In genomic region chr1:227777156-227777555, GRCh38 we compare ENCODE assay signal across 25 cellular contexts. TPM values are rescaled to one million over a fixed set of nuclear protein-coding genes. Genes with fewer than 3 reads are reported as not detected.
DNase-seq lines count a peak whose midpoint lies in the region; ATAC-seq and TF ChIP-seq lines count a peak whose summit lies in the region.
"Had no signal": no experiment of that assay in that cellular context is flagged by ENCODE, and none has a peak within 500 bp of the region (broad histone marks: within the 10 kb centered on the region; RNA-seq: fewer than 3 reads in every experiment).

No MANE protein-coding gene starts in this region.

- no peak overlapping the region for H3K4ac ChIP-seq in mesenchymal stem cell (ENCODE audit: low read depth in 1 of 2, low read length in 2 of 2)

- peaks cover 4% of the 10 kb centered on the region for H3K36me3 Mint-ChIP-seq in HFFc6 (ENCODE audit: low read depth)
- H3K36me3 Mint-ChIP-seq in activated CD4-positive, alpha-beta T cell treated with anti-CD3 and anti-CD28 coated beads, Interleukin-2, amount 10 ng/mL, durations not matched to agents 7 days and 5 days (ENCODE audit: low read depth) = peaks cover 20% of the 10 kb centered on the region

- intact Hi-C loops in posterior vena cava (cut with DNase I) (no loop called here), lower lobe of right lung (cut with DNase I) (no loop called here)

- H3K27me3 ChIP-seq in SJCRH30 (no peaks in the 10 kb centered on the region), mesenchymal stem cell (ENCODE audit: control insufficient read depth in 1 of 2, insufficient read depth in 1 of 2, low read length in 2 of 2) (no peaks in the 10 kb centered on the region), lower lobe of right lung (ENCODE audit: low read depth) (no peaks in the 10 kb centered on the region)
- H3K27me3 ChIP-seq: BLaER1 had no signal

- H4K91ac ChIP-seq in mesenchymal stem cell (ENCODE audit: low read length) = no peak overlapping the region

- no peaks in the 10 kb centered on the region for H3K9me3 ChIP-seq in SJCRH30 (replicated peaks)
- no peaks in the 10 kb centered on the region for H3K9me3 ChIP-seq in mesenchymal stem cell (ENCODE audit: control insufficient read depth, low read length)
- H3K9me3 ChIP-seq in lower lobe of right lung = no peaks in the 10 kb centered on the region
- H3K9me3 ChIP-seq: BLaER1, Caco-2, HAP-1 had no signal

- DNase-seq in HFFc6 = no peak
- DNase-seq in SJCRH30 = no peak
- no peak for DNase-seq in mesenchymal stem cell
- DNase-seq in posterior vena cava (ENCODE audit: low spot score) = peak; percentile 58
- no peak for DNase-seq in lower lobe of right lung
- DNase-seq in activated CD4-positive, alpha-beta T cell treated with anti-CD3 and anti-CD28 coated beads, Interleukin-2, amount 10 ng/mL, durations not matched to agents 7 days and 5 days = no peak
- DNase-seq: Caco-2; CD4-positive, alpha-beta memory T cell; DMS 273 treated with DMSO at 0.1 percent for 48 hours; NCI-H1105; NCI-H146; NCI-H2029; NCI-H2227 treated with DMSO at 0.1 percent for 48 hours; NCI-H510A treated with DMSO at 0.1 percent for 48 hours; NCI-H748 treated with DMSO at 0.1 percent for 48 hours had no signal

- no peak overlapping the region for H2BK15ac ChIP-seq in mesenchymal stem cell (ENCODE audit: low read depth, poor library complexity, severe bottlenecking)

- no peak overlapping the region for H3K9ac ChIP-seq in mesenchymal stem cell (ENCODE audit: low read length)
- H3K9ac ChIP-seq: BLaER1, KMS-11 had no signal

- peaks cover 24% of the 10 kb centered on the region for H3K79me1 ChIP-seq in mesenchymal stem cell (replicated peaks; ENCODE audit: low read length, poor library complexity, severe bottlenecking)

- peak overlapping the region; percentile 46; the same call in 1 of the 2 replicates for H3K27ac Mint-ChIP-seq in HFFc6
- no peak overlapping the region for H3K27ac Mint-ChIP-seq in activated CD4-positive, alpha-beta T cell treated with anti-CD3 and anti-CD28 coated beads, Interleukin-2, amount 10 ng/mL, durations not matched to agents 7 days and 5 days
- H3K27ac Mint-ChIP-seq: GM23338 had no signal

- WGBS in mesenchymal stem cell = 94% methylated on average over 8 of the region's 11 CpGs

- no peak overlapping the region for H3K18ac ChIP-seq in mesenchymal stem cell (ENCODE audit: low read depth in 1 of 2, low read length in 2 of 2)

- H3K23ac ChIP-seq in mesenchymal stem cell (ENCODE audit: low read length in 2 of 2) = no peak overlapping the region

- H3K36me3 ChIP-seq in SJCRH30 (no peaks in the 10 kb centered on the region), mesenchymal stem cell (ENCODE audit: control insufficient read depth in 1 of 2, insufficient read depth in 2 of 2, low read depth in 1 of 2, low read length in 2 of 2) (peaks cover 19 to 41% of the 10 kb centered on the region in 2 experiments), lower lobe of right lung (peaks cover 34% of the 10 kb centered on the region)
- H3K36me3 ChIP-seq: HAP-1 had no signal

- H3K4me3 ChIP-seq in SJCRH30 (no peak overlapping the region), mesenchymal stem cell (ENCODE audit: insufficient read depth in 1 of 2, low read depth in 1 of 2, low read length in 2 of 2) (no peak overlapping the region), lower lobe of right lung (no peak overlapping the region)
- H3K4me3 ChIP-seq: BLaER1, GM23338, HAP-1 had no signal

- H2BK120ac ChIP-seq in mesenchymal stem cell (ENCODE audit: low read depth, low read length) = no peak overlapping the region

- H2BK12ac ChIP-seq in mesenchymal stem cell (ENCODE audit: low read length in 2 of 2) = peak overlapping the region in 1 of 2 experiments; percentile 31

- H3K27me3 Mint-ChIP-seq in HFFc6 (ENCODE audit: insufficient read depth) = no peaks in the 10 kb centered on the region
- H3K27me3 Mint-ChIP-seq in activated CD4-positive, alpha-beta T cell treated with anti-CD3 and anti-CD28 coated beads, Interleukin-2, amount 10 ng/mL, durations not matched to agents 7 days and 5 days = no peaks in the 10 kb centered on the region
- H3K27me3 Mint-ChIP-seq: CD4-positive, alpha-beta memory T cell had no signal

- no peak overlapping the region for H3K4me3 Mint-ChIP-seq in HFFc6
- no peak overlapping the region for H3K4me3 Mint-ChIP-seq in activated CD4-positive, alpha-beta T cell treated with anti-CD3 and anti-CD28 coated beads, Interleukin-2, amount 10 ng/mL, durations not matched to agents 7 days and 5 days
- H3K4me3 Mint-ChIP-seq: CD4-positive, alpha-beta memory T cell; GM23338 had no signal

- H3K14ac ChIP-seq in mesenchymal stem cell (ENCODE audit: low read length in 2 of 2) = no peak overlapping the region

- no peak overlapping the region for H2AFZ ChIP-seq in mesenchymal stem cell (ENCODE audit: low read depth, low read length)
- H2AFZ ChIP-seq: GM23338 had no signal

- CTCF ChIA-PET in activated CD4-positive, alpha-beta T cell treated with anti-CD3 and anti-CD28 coated beads, Interleukin-2, amount 10 ng/mL, durations not matched to agents 7 days and 5 days (lab: Charles Lee) = interaction anchor here (0.6 kb wide), 1 partner anchor 200 kb away, joined by 3 read pairs; no protein-coding TSS in a partner anchor

- no peak for ATAC-seq in HG03521 (IDR thresholded peaks at IDR 0.05; ENCODE audit: unreplicated experiment)
- no peak for ATAC-seq in GM18861 (IDR thresholded peaks at IDR 0.05; ENCODE audit: unreplicated experiment)
- ATAC-seq in lower lobe of right lung = no peak
- ATAC-seq: GM23338, Right ventricle myocardium inferior had no signal

- H3K27ac ChIP-seq in SJCRH30 (peak overlapping the region; percentile 81), mesenchymal stem cell (ENCODE audit: low read length, poor library complexity, severe bottlenecking) (no peak overlapping the region), lower lobe of right lung (no peak overlapping the region)
- H3K27ac ChIP-seq: BLaER1, KMS-11 had no signal

- H3K9me3 Mint-ChIP-seq in HFFc6 = no peaks in the 10 kb centered on the region
- no peaks in the 10 kb centered on the region for H3K9me3 Mint-ChIP-seq in activated CD4-positive, alpha-beta T cell treated with anti-CD3 and anti-CD28 coated beads, Interleukin-2, amount 10 ng/mL, durations not matched to agents 7 days and 5 days
- H3K9me3 Mint-ChIP-seq: CD4-positive, alpha-beta memory T cell; GM23338 had no signal

- no peak overlapping the region for H3K4me2 ChIP-seq in mesenchymal stem cell (ENCODE audit: low read length, poor library complexity, severe bottlenecking)
- H3K4me2 ChIP-seq: BLaER1, GM23338, KMS-11 had no signal

- no peak overlapping the region for H2BK5ac ChIP-seq in mesenchymal stem cell (ENCODE audit: low read depth, low read length, poor library complexity, severe bottlenecking)

- POLR2A ChIA-PET in activated CD4-positive, alpha-beta T cell treated with anti-CD3 and anti-CD28 coated beads, Interleukin-2, amount 10 ng/mL, durations not matched to agents 7 days and 5 days (lab: Charles Lee) = no interaction called here

- no peak overlapping the region for H4K8ac ChIP-seq in mesenchymal stem cell (ENCODE audit: low read length)

- peaks cover 62% of the 10 kb centered on the region for H3K4me1 Mint-ChIP-seq in HFFc6 (ENCODE audit: low read depth)
- peaks cover 32% of the 10 kb centered on the region for H3K4me1 Mint-ChIP-seq in activated CD4-positive, alpha-beta T cell treated with anti-CD3 and anti-CD28 coated beads, Interleukin-2, amount 10 ng/mL, durations not matched to agents 7 days and 5 days
- H3K4me1 Mint-ChIP-seq: GM23338 had no signal

- TF ChIP-seq CTCF in HFFc6 (IDR thresholded peaks at IDR 0.05) = no peak
- no peak for TF ChIP-seq CTCF in lower lobe of right lung (IDR thresholded peaks at IDR 0.05)

- H2AK5ac ChIP-seq in mesenchymal stem cell (ENCODE audit: low read length, severe bottlenecking) = peak overlapping the region; percentile 73

- H3K4me1 ChIP-seq in SJCRH30 (peaks cover 36% of the 10 kb centered on the region), mesenchymal stem cell (ENCODE audit: control insufficient read depth, insufficient read depth, low read depth, low read length) (peaks cover 54% of the 10 kb centered on the region), lower lobe of right lung (no peaks in the 10 kb centered on the region)
- H3K4me1 ChIP-seq: Caco-2, HAP-1 had no signal

RNA-seq across cellular contexts. Expression of gene PRSS38, which starts 38.3 kb away (rescaled TPM):
- not detected for total RNA-seq in HFFc6 (2021; fragmentation: NEBNext Ultra II Directional; extraction: Animal tissue kit (Norgen Biotek cat#: 25700))
- total RNA-seq in SJCRH30 (2014; rRNA removed; shearing (Covaris generic)) = not detected in 2 replicates
- polyA plus RNA-seq in mesenchymal stem cell (2013, experiment 1 of 2) = not detected
- polyA plus RNA-seq in mesenchymal stem cell (2013, experiment 2 of 2) = not detected
- total RNA-seq in posterior vena cava (not detected), lower lobe of right lung (not detected)
- total RNA-seq in activated CD4-positive, alpha-beta T cell treated with anti-CD3 and anti-CD28 coated beads, Interleukin-2, amount 10 ng/mL, durations not matched to agents 7 days and 5 days = not detected
- total RNA-seq: Caco-2; CD4-positive, alpha-beta memory T cell; G401; GM23338; OCI-LY7; Right ventricle myocardium inferior; SK-MEL-5 had no signal
- polyA plus RNA-seq: CD4-positive, alpha-beta memory T cell; GM23338 had no signal

RNA-seq across cellular contexts. Expression of gene SNAP47, which starts 41.9 kb away (rescaled TPM):
- total RNA-seq in HFFc6 (2021; fragmentation: NEBNext Ultra II Directional; extraction: Animal tissue kit (Norgen Biotek cat#: 25700)) = 10 to 100 TPM; 27.0 to 31.2 (median 30.4) TPM
- 37.8 and 40.0 TPM in 2 replicates for total RNA-seq in SJCRH30 (2014; rRNA removed; shearing (Covaris generic))
- 17.0 TPM for polyA plus RNA-seq in mesenchymal stem cell (2013, experiment 1 of 2)
- polyA plus RNA-seq in mesenchymal stem cell (2013, experiment 2 of 2) = 15.9 TPM
- total RNA-seq in posterior vena cava (10 to 100 TPM; 14.8 to 16.3 TPM), lower lobe of right lung (23.1 TPM)
- 10 to 100 TPM; 30.3 TPM for total RNA-seq in activated CD4-positive, alpha-beta T cell treated with anti-CD3 and anti-CD28 coated beads, Interleukin-2, amount 10 ng/mL, durations not matched to agents 7 days and 5 days

RNA-seq across cellular contexts. Expression of gene JMJD4, which starts 42.1 kb away (rescaled TPM):
- total RNA-seq in HFFc6 (2021; fragmentation: NEBNext Ultra II Directional; extraction: Animal tissue kit (Norgen Biotek cat#: 25700)) = 10 to 100 TPM; 20.2 to 23.1 (median 21.5) TPM
- 23.4 and 23.8 TPM in 2 replicates for total RNA-seq in SJCRH30 (2014; rRNA removed; shearing (Covaris generic))
- polyA plus RNA-seq in mesenchymal stem cell (2013, experiment 1 of 2) = 9.8 TPM
- polyA plus RNA-seq in mesenchymal stem cell (2013, experiment 2 of 2) = 10.1 TPM
- total RNA-seq in posterior vena cava (10 to 100 TPM; 10.3 to 11.4 TPM), lower lobe of right lung (14.9 TPM)
- 10 to 100 TPM; 15.4 to 20.0 TPM for total RNA-seq in activated CD4-positive, alpha-beta T cell treated with anti-CD3 and anti-CD28 coated beads, Interleukin-2, amount 10 ng/mL, durations not matched to agents 7 days and 5 days
